1 cellular context compared by ENCODE assay signal in the genomic region with DNA sequence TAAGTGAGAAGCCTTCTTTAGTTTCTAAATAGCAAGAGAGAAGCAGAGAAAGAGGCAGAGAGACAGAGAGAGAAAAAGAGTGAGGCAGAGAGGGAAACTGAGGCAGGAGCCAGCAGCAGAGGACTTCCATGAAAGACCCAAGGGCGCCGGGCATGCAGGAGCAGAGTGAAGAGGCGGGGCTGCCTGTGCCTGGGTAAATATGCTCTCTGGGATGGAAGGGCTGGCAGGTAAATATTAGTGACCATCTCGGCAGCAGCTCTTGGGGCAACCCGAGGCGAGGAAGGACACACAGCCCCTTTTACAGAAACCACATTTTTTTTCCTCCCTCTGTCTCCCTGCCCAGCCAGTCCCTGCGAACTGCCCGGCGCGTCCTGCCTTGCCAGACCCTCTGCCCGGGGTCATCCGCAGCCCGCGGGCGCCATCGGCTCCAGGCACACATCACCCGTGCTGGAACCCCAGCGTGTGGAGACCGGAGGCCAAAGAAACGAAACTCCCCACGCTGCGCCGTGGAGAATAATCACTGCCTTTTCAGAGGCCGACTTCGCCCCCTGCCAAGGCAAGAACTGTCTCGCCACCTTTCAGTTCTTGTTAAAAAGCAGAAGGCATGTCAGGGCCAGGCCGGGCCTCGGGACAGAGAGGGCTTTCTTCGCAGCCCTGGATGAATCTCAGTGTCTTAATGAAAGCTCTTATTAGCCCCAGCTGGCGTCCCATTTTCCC.
TF ChIP-seq lines count a peak whose summit lies in the region.

No MANE protein-coding gene starts in this region.

TF ChIP-seq in HepG2, 621 proteins besides CTCF, POLR2A, EP300 and RAD21 (continued from another document):
- TF ChIP-seq, protein P1, sequence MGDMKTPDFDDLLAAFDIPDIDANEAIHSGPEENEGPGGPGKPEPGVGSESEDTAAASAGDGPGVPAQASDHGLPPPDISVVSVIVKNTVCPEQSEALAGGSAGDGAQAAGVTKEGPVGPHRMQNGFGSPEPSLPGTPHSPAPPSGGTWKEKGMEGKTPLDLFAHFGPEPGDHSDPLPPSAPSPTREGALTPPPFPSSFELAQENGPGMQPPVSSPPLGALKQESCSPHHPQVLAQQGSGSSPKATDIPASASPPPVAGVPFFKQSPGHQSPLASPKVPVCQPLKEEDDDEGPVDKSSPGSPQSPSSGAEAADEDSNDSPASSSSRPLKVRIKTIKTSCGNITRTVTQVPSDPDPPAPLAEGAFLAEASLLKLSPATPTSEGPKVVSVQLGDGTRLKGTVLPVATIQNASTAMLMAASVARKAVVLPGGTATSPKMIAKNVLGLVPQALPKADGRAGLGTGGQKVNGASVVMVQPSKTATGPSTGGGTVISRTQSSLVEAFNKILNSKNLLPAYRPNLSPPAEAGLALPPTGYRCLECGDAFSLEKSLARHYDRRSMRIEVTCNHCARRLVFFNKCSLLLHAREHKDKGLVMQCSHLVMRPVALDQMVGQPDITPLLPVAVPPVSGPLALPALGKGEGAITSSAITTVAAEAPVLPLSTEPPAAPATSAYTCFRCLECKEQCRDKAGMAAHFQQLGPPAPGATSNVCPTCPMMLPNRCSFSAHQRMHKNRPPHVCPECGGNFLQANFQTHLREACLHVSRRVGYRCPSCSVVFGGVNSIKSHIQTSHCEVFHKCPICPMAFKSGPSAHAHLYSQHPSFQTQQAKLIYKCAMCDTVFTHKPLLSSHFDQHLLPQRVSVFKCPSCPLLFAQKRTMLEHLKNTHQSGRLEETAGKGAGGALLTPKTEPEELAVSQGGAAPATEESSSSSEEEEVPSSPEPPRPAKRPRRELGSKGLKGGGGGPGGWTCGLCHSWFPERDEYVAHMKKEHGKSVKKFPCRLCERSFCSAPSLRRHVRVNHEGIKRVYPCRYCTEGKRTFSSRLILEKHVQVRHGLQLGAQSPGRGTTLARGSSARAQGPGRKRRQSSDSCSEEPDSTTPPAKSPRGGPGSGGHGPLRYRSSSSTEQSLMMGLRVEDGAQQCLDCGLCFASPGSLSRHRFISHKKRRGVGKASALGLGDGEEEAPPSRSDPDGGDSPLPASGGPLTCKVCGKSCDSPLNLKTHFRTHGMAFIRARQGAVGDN (CRISPR knock-in tag; IDR thresholded peaks at IDR 0.05): peak; percentile 39; the same call in 1 of the 2 replicates
- TF ChIP-seq, protein P2, sequence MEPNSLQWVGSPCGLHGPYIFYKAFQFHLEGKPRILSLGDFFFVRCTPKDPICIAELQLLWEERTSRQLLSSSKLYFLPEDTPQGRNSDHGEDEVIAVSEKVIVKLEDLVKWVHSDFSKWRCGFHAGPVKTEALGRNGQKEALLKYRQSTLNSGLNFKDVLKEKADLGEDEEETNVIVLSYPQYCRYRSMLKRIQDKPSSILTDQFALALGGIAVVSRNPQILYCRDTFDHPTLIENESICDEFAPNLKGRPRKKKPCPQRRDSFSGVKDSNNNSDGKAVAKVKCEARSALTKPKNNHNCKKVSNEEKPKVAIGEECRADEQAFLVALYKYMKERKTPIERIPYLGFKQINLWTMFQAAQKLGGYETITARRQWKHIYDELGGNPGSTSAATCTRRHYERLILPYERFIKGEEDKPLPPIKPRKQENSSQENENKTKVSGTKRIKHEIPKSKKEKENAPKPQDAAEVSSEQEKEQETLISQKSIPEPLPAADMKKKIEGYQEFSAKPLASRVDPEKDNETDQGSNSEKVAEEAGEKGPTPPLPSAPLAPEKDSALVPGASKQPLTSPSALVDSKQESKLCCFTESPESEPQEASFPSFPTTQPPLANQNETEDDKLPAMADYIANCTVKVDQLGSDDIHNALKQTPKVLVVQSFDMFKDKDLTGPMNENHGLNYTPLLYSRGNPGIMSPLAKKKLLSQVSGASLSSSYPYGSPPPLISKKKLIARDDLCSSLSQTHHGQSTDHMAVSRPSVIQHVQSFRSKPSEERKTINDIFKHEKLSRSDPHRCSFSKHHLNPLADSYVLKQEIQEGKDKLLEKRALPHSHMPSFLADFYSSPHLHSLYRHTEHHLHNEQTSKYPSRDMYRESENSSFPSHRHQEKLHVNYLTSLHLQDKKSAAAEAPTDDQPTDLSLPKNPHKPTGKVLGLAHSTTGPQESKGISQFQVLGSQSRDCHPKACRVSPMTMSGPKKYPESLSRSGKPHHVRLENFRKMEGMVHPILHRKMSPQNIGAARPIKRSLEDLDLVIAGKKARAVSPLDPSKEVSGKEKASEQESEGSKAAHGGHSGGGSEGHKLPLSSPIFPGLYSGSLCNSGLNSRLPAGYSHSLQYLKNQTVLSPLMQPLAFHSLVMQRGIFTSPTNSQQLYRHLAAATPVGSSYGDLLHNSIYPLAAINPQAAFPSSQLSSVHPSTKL (CRISPR knock-in tag; IDR thresholded peaks at IDR 0.05): peak; percentile 24; the same call in 1 of the 2 replicates
- TF ChIP-seq ZNF296 (CRISPR knock-in tag; conservative IDR thresholded peaks at IDR 0.05) (no peak), FOXC1 (CRISPR knock-in tag; IDR thresholded peaks at IDR 0.05; ENCODE audit: borderline replicate concordance) (0 out of 2 replicates have a peak, but pooled peaks have one; percentile 29), TFE3 (CRISPR knock-in tag; IDR thresholded peaks at IDR 0.05) (no peak), ARID4A (CRISPR knock-in tag; IDR thresholded peaks at IDR 0.05; ENCODE audit: borderline replicate concordance) (0 out of 2 replicates have a peak, but pooled peaks have one; percentile 25), FOXA1 (IDR thresholded peaks at IDR 0.05) (no peak), FOXA1 (CRISPR knock-in tag; IDR thresholded peaks at IDR 0.05) (peak; percentile 76), ZNF232 (CRISPR knock-in tag; IDR thresholded peaks at IDR 0.05; ENCODE audit: borderline replicate concordance) (no peak), ZNF563 (CRISPR knock-in tag; IDR thresholded peaks at IDR 0.05) (no peak)
